ENCODE assay signal across 8 cellular contexts in genomic region chr4:127965803-127966175, GRCh38. TPM values are rescaled to one million over a fixed set of nuclear protein-coding genes. Genes with fewer than 3 reads are reported as not detected.
DNase-seq lines count a peak whose midpoint lies in the region; ATAC-seq, FAIRE-seq and TF ChIP-seq lines count a peak whose summit lies in the region.

No MANE protein-coding gene starts in this region.

- POLR2A ChIA-PET in CD4-positive, alpha-beta memory T cell (lab: Charles Lee; ENCODE audit: partially characterized antibody), result interaction anchor here (0.7 to 4.0 kb wide), 14 partner anchors 8 to 1128 kb away, joined by 3 to 113 read pairs (median 6); partner anchors contain the start of genes JADE1, LARP1B, PGRMC2 and PLK4

- H3K27me3 Mint-ChIP-seq in CD4-positive, alpha-beta memory T cell, result no peaks in the 10 kb centered on the region
- no peaks in the 10 kb centered on the region for H3K27me3 Mint-ChIP-seq in glutamatergic neuron (ENCODE audit: unreplicated experiment)
- H3K27me3 Mint-ChIP-seq in progenitor cell of endocrine pancreas, result no peaks in the 10 kb centered on the region

- H3K27ac Mint-ChIP-seq in CD4-positive, alpha-beta memory T cell, result peak overlapping the region; percentile 81 to 98 (median 97)
- H3K27ac Mint-ChIP-seq in glutamatergic neuron (ENCODE audit: unreplicated experiment) (peak overlapping the region; percentile 90), progenitor cell of endocrine pancreas (peak overlapping the region; percentile 99)

- peaks cover 3 to 29% of the 10 kb centered on the region in 2 donors for H3K36me3 Mint-ChIP-seq in CD4-positive, alpha-beta memory T cell
- H3K36me3 Mint-ChIP-seq in glutamatergic neuron (ENCODE audit: unreplicated experiment), result no peaks in the 10 kb centered on the region
- peaks cover 11% of the 10 kb centered on the region for H3K36me3 Mint-ChIP-seq in progenitor cell of endocrine pancreas (ENCODE audit: insufficient read depth)

- H3K4me3 Mint-ChIP-seq in CD4-positive, alpha-beta memory T cell, result peak overlapping the region; percentile 89 to 98 (median 96)
- H3K4me3 Mint-ChIP-seq in glutamatergic neuron (ENCODE audit: unreplicated experiment) (peak overlapping the region; percentile 90), progenitor cell of endocrine pancreas (ENCODE audit: low read depth) (peak overlapping the region; percentile 97)

- no peak for FAIRE-seq in urothelium cell line (lab: Jason Lieb, UNC)

- no peaks in the 10 kb centered on the region for H3K9me3 Mint-ChIP-seq in CD4-positive, alpha-beta memory T cell
- peaks cover 5% of the 10 kb centered on the region for H3K9me3 Mint-ChIP-seq in glutamatergic neuron (ENCODE audit: unreplicated experiment)
- H3K9me3 Mint-ChIP-seq in progenitor cell of endocrine pancreas (ENCODE audit: low read depth), result no peaks in the 10 kb centered on the region

- H3K27me3 ChIP-seq in CD4-positive, alpha-beta memory T cell (ENCODE audit: insufficient read depth, low read length), result no peaks in the 10 kb centered on the region

- no peaks in the 10 kb centered on the region for H3K36me3 ChIP-seq in CD4-positive, alpha-beta memory T cell (ENCODE audit: insufficient read depth, low read length)

- peak; percentile 69 to 82 (median 74) for DNase-seq in CD4-positive, alpha-beta memory T cell
- peak; percentile 7 for DNase-seq in RPMI7951 (ENCODE audit: low read depth)
- peak; percentile 58 for DNase-seq in activated gamma-delta T cell treated with anti-CD3 and anti-CD28 coated beads, Interleukin-2, amount 50 U/mL, for 16 hours (ENCODE audit: low read depth)
- peak; percentile 68 for DNase-seq in glutamatergic neuron
- DNase-seq in progenitor cell of endocrine pancreas (ENCODE audit: low spot score, unreplicated experiment), result peak; percentile 63
- DNase-seq in urothelium cell line (ENCODE audit: low spot score), result peak; percentile 14

- H3K27ac ChIP-seq in CD4-positive, alpha-beta memory T cell (ENCODE audit: low read depth, low read length), result peak overlapping the region; percentile 92

- H3K4me1 ChIP-seq in CD4-positive, alpha-beta memory T cell (ENCODE audit: insufficient read depth, low read length), result peaks cover 48% of the 10 kb centered on the region

- H3K4me1 Mint-ChIP-seq in CD4-positive, alpha-beta memory T cell, result peaks cover 28 to 58% (median 43%) of the 10 kb centered on the region in 4 donors
- H3K4me1 Mint-ChIP-seq in glutamatergic neuron (ENCODE audit: low read depth, unreplicated experiment), result no peaks in the 10 kb centered on the region
- H3K4me1 Mint-ChIP-seq in progenitor cell of endocrine pancreas (ENCODE audit: low read depth), result peaks cover 7% of the 10 kb centered on the region

- ATAC-seq in GM19397 (IDR thresholded peaks at IDR 0.05; ENCODE audit: unreplicated experiment), result peak; percentile 24
- ATAC-seq in HG03558 (IDR thresholded peaks at IDR 0.05; ENCODE audit: extremely low read depth, unreplicated experiment), result peak; percentile 17

- peak overlapping the region; percentile 90 to 91 for H3K4me3 ChIP-seq in CD4-positive, alpha-beta memory T cell (ENCODE audit: low read length in 2 of 2)

- CTCF ChIA-PET in CD4-positive, alpha-beta memory T cell (lab: Charles Lee; ENCODE audit: partially characterized antibody), result interaction anchor here (0.8 to 1.7 kb wide), 7 partner anchors 12 to 323 kb away, joined by 3 to 21 read pairs (median 6); partner anchors contain the start of genes LARP1B and PLK4

- no peaks in the 10 kb centered on the region for H3K9me3 ChIP-seq in CD4-positive, alpha-beta memory T cell (ENCODE audit: control insufficient read depth in 1 of 2, low read length in 2 of 2)

- TF ChIP-seq CTCF in glutamatergic neuron (IDR thresholded peaks at IDR 0.05; ENCODE audit: partially characterized antibody, unreplicated experiment), result no peak
- TF ChIP-seq CTCF in progenitor cell of endocrine pancreas (IDR thresholded peaks at IDR 0.05; ENCODE audit: unreplicated experiment), result no peak

- intact Hi-C loops in CD4-positive, alpha-beta memory T cell (cut with micrococcal nuclease), result loop anchor here (1.0 to 5.0 kb wide), 7 partner anchors 17 to 1128 kb away; partner anchors contain the start of genes HSPA4L, JADE1, LARP1B and PLK4

RNA-seq across cellular contexts. Expression of gene ABHD18, which starts 0.6 kb away (rescaled TPM):
- 10 to 100 TPM; 23.5 to 24.6 TPM for total RNA-seq in CD4-positive, alpha-beta memory T cell
- 10 to 100 TPM; 10.2 to 10.6 TPM for polyA plus RNA-seq in CD4-positive, alpha-beta memory T cell
- total RNA-seq in RPMI7951 (2014; rRNA removed; shearing (Covaris generic)), result 6.7 and 9.3 TPM in 2 replicates
- total RNA-seq in glutamatergic neuron (ENCODE audit: unreplicated experiment) (9.7 TPM), progenitor cell of endocrine pancreas (19.4 and 19.9 TPM in 2 replicates)

RNA-seq across cellular contexts. Expression of gene MFSD8, which starts 0.8 kb away (rescaled TPM):
- 10 to 100 TPM; 43.3 to 49.2 TPM for total RNA-seq in CD4-positive, alpha-beta memory T cell
- 1 to 10 TPM; 5.9 to 7.6 TPM for polyA plus RNA-seq in CD4-positive, alpha-beta memory T cell
- total RNA-seq in RPMI7951 (2014; rRNA removed; shearing (Covaris generic)), result 14.0 and 14.8 TPM in 2 replicates
- total RNA-seq in glutamatergic neuron (ENCODE audit: unreplicated experiment) (22.6 TPM), progenitor cell of endocrine pancreas (28.7 and 32.6 TPM in 2 replicates)

Comparison
In these comparisons a context has a peak if more than half of its experiments do, and no peak if none do; other contexts are left out.
1. Peak in every context shown above with its lines: DNase-seq, ATAC-seq, H3K4me3 ChIP-seq and H3K27ac ChIP-seq.
2. DNase-seq: peak in every context shown above with its lines; median percentile 74 in CD4-positive, alpha-beta memory T cell; 68 in glutamatergic neuron; 63 in progenitor cell of endocrine pancreas; 58 in activated gamma-delta T cell treated with anti-CD3 and anti-CD28 coated beads, Interleukin-2, amount 50 U/mL, for 16 hours; 14 in urothelium cell line; 7 in RPMI7951.